20 cellular contexts compared by ENCODE assay signal in genomic region chr13:30985637-30986205, GRCh38. TPM values are rescaled to one million over a fixed set of nuclear protein-coding genes. Genes with fewer than 3 reads are reported as not detected.
DNase-seq lines count a peak whose midpoint lies in the region; ATAC-seq and TF ChIP-seq lines count a peak whose summit lies in the region.
"Had no signal": no experiment of that assay in that cellular context is flagged by ENCODE, and none has a peak within 500 bp of the region (broad histone marks: within the 10 kb centered on the region; RNA-seq: fewer than 3 reads in every experiment).

No MANE protein-coding gene starts in this region.

- no peaks in the 10 kb centered on the region for H3K27me3 ChIP-seq in GM23338 (ENCODE audit: insufficient read depth)
- H3K27me3 ChIP-seq in esophagus muscularis mucosa: no peaks in the 10 kb centered on the region
- H3K27me3 ChIP-seq: ascending aorta, transverse colon had no signal

- H3K36me3 ChIP-seq in GM23338 (ENCODE audit: insufficient read depth): no peaks in the 10 kb centered on the region
- H3K36me3 ChIP-seq in SK-N-MC (ENCODE audit: insufficient read depth, low read length): no peaks in the 10 kb centered on the region
- H3K36me3 ChIP-seq in esophagus muscularis mucosa: no peaks in the 10 kb centered on the region
- H3K36me3 ChIP-seq: ascending aorta, heart right ventricle, transverse colon had no signal

- TF ChIP-seq CTCF in GM23338 (conservative IDR thresholded peaks at IDR 0.05; ENCODE audit: low read depth in 2 of 2) (no peak), esophagus muscularis mucosa (IDR thresholded peaks at IDR 0.05) (no peak), omental fat pad (IDR thresholded peaks at IDR 0.05) (no peak)

- no peaks in the 10 kb centered on the region for H3K36me3 Mint-ChIP-seq in GM23338 (ENCODE audit: low read depth)
- H3K36me3 Mint-ChIP-seq: CD14-positive monocyte, natural killer cell had no signal

- ATAC-seq in GM23338 (no peak), omental fat pad (ENCODE audit: low FRiP score) (peak; percentile 48), GM18873 (IDR thresholded peaks at IDR 0.05; ENCODE audit: low FRiP score, unreplicated experiment) (no peak)
- ATAC-seq: heart right ventricle, natural killer cell had no signal

- no peak overlapping the region for H3K27ac ChIP-seq in GM23338 (ENCODE audit: low read depth)
- H3K27ac ChIP-seq in SK-N-MC: peak overlapping the region; percentile 32; the same call in 1 of the 2 replicates
- no peak overlapping the region for H3K27ac ChIP-seq in esophagus muscularis mucosa (replicated peaks in 1 of 4)
- H3K27ac ChIP-seq: ascending aorta, heart right ventricle, transverse colon had no signal

- H3K79me2 ChIP-seq in GM23338 (replicated peaks; ENCODE audit: insufficient read depth): no peaks in the 10 kb centered on the region

- DNase-seq in GM23338 (ENCODE audit: low spot score) (no peak), SK-N-MC (ENCODE audit: low read depth, low spot score) (peak; percentile 58), esophagus muscularis mucosa (ENCODE audit: extremely low spot score) (peak; percentile 12), omental fat pad (ENCODE audit: low spot score) (no peak), RKO (ENCODE audit: low spot score) (no peak), NCI-H748 treated with DMSO at 0.1 percent for 48 hours (lab: John Stamatoyannopoulos, UW) (no peak), NCI-H2196 (lab: John Stamatoyannopoulos, UW; ENCODE audit: unreplicated experiment) (no peak)
- DNase-seq: activated CD4-positive, alpha-beta memory T cell treated with anti-CD3 and anti-CD28 coated beads, Interleukin-2, amount 10 ng/mL, durations not matched to agents 7 days and 5 days; DND-41; effector CD8-positive, alpha-beta T cell; heart right ventricle; MV-4-11; natural killer cell; NCI-H2171 treated with DMSO at 0.1 percent for 48 hours; stimulated activated CD4-positive, alpha-beta T cell treated with anti-CD3 and anti-CD28 coated beads, Interleukin-4, amount 100 ng/mL, for 1 hour; transverse colon had no signal

- WGBS in esophagus muscularis mucosa: 65% methylated on average over 3 of the region's 3 CpGs

- no peaks in the 10 kb centered on the region for H4K20me1 ChIP-seq in GM23338 (replicated peaks; ENCODE audit: insufficient read depth)

- no peaks in the 10 kb centered on the region for H3K9me2 ChIP-seq in GM23338 (ENCODE audit: insufficient read depth)

- TF ChIP-seq POLR2A in esophagus muscularis mucosa (IDR thresholded peaks at IDR 0.05; ENCODE audit: low read depth): no peak

- TF ChIP-seq EP300 in esophagus muscularis mucosa (IDR thresholded peaks at IDR 0.05): no peak

- H3K9me3 ChIP-seq in SK-N-MC (ENCODE audit: low read depth, low read length): no peaks in the 10 kb centered on the region
- H3K9me3 ChIP-seq in esophagus muscularis mucosa: no peaks in the 10 kb centered on the region
- H3K9me3 ChIP-seq: ascending aorta, heart right ventricle, transverse colon had no signal

- H3K4me1 ChIP-seq in GM23338 (ENCODE audit: insufficient read depth) (peaks cover 20% of the 10 kb centered on the region; the same call in 1 of the 2 replicates), esophagus muscularis mucosa (no peaks in the 10 kb centered on the region)
- H3K4me1 ChIP-seq: ascending aorta, heart right ventricle, transverse colon had no signal

- 0 out of 2 replicates have a peak overlapping the region, but pooled peaks have one; percentile 5 for H2AFZ ChIP-seq in GM23338

- H3K27ac Mint-ChIP-seq in GM23338: no peak overlapping the region
- H3K27ac Mint-ChIP-seq: activated CD4-positive, alpha-beta memory T cell treated with anti-CD3 and anti-CD28 coated beads, Interleukin-2, amount 10 ng/mL, durations not matched to agents 7 days and 5 days; CD14-positive monocyte; natural killer cell had no signal

- peaks cover 22% of the 10 kb centered on the region for H3K4me1 Mint-ChIP-seq in GM23338
- H3K4me1 Mint-ChIP-seq: CD14-positive monocyte, natural killer cell had no signal

- no peak overlapping the region for H3K9ac ChIP-seq in SK-N-MC (ENCODE audit: insufficient read length)

- no peak overlapping the region for H3K4me2 ChIP-seq in GM23338

- H3K4me3 Mint-ChIP-seq in GM23338: no peak overlapping the region
- H3K4me3 Mint-ChIP-seq: activated CD4-positive, alpha-beta memory T cell treated with anti-CD3 and anti-CD28 coated beads, Interleukin-2, amount 10 ng/mL, durations not matched to agents 7 days and 5 days; CD14-positive monocyte; natural killer cell had no signal

- H3K4me3 ChIP-seq in GM23338: no peak overlapping the region
- H3K4me3 ChIP-seq in SK-N-MC: no peak overlapping the region
- no peak overlapping the region for H3K4me3 ChIP-seq in esophagus muscularis mucosa
- H3K4me3 ChIP-seq: ascending aorta, heart right ventricle, transverse colon had no signal

- H3K27me3 Mint-ChIP-seq in GM23338 (ENCODE audit: insufficient read depth, low read depth, poor library complexity): no peaks in the 10 kb centered on the region

- no peaks in the 10 kb centered on the region for H3F3A ChIP-seq in GM23338 (replicated peaks; ENCODE audit: low read depth)

- no peaks in the 10 kb centered on the region for H3K9me3 Mint-ChIP-seq in GM23338
- H3K9me3 Mint-ChIP-seq: activated CD4-positive, alpha-beta memory T cell treated with anti-CD3 and anti-CD28 coated beads, Interleukin-2, amount 10 ng/mL, durations not matched to agents 7 days and 5 days; natural killer cell had no signal

- intact Hi-C loops in esophagus muscularis mucosa (cut with DNase I): no loop called here

TF ChIP-seq in GM23338, 12 proteins besides CTCF, POLR2A, EP300 and RAD21 (continues in another document):
- TF ChIP-seq ZNF462 (CRISPR knock-in tag; IDR thresholded peaks at IDR 0.05): no peak
- no peak for TF ChIP-seq JUNB (IDR thresholded peaks at IDR 0.05; ENCODE audit: unreplicated experiment)
- no peak for TF ChIP-seq EZH2 (IDR thresholded peaks at IDR 0.05; ENCODE audit: low read depth, unreplicated experiment)

RNA-seq across cellular contexts. Expression of gene TEX26, which starts 53.3 kb away (rescaled TPM):
- total RNA-seq in GM23338 (2014; rRNA removed; shearing (Covaris generic)): not detected in 2 replicates
- not detected in 2 replicates for polyA plus RNA-seq in GM23338 (2016; fragmentation: Nextera tagmentation; extraction: Ambion mirVana)
- total RNA-seq in esophagus muscularis mucosa: under 1 TPM in 2 of 4 donors, not detected in 2; 0.69 to 0.97 TPM
- total RNA-seq in omental fat pad: 1 to 10 TPM in 1 of 4 donors, under 1 TPM in 2, not detected in 1; 0.36 to 1.5 (median 0.88) TPM
- total RNA-seq: activated CD4-positive, alpha-beta memory T cell treated with anti-CD3 and anti-CD28 coated beads, Interleukin-2, amount 10 ng/mL, durations not matched to agents 7 days and 5 days; ascending aorta; heart right ventricle; HT-29; natural killer cell; transverse colon had no signal
- polyA plus RNA-seq: CD14-positive monocyte, heart right ventricle had no signal

Comparison
In these comparisons a context has a peak if more than half of its experiments do, and no peak if none do; other contexts are left out.
1. DNase-seq: peak in SK-N-MC (single experiment) and esophagus muscularis mucosa (single experiment); none in GM23338 (single experiment), omental fat pad (single experiment), RKO (single experiment), NCI-H748 treated with DMSO at 0.1 percent for 48 hours (single experiment) and NCI-H2196 (single experiment).